In genomic region chr12:76038176-76038575, GRCh38 we compare ENCODE assay signal across 16 cellular contexts.
"Had no signal": no experiment of that assay in that cellular context is flagged by ENCODE, and none has a peak within 500 bp of the region (broad histone marks: within the 10 kb centered on the region; RNA-seq: fewer than 3 reads in every experiment).

No MANE protein-coding gene starts in this region.

- DNase-seq: activated CD4-positive, alpha-beta T cell treated with anti-CD3 and anti-CD28 coated beads, Interleukin-2, amount 50 U/mL, for 4 hours; activated CD4-positive, CD25-positive, alpha-beta regulatory T cell treated with anti-CD3 and anti-CD28 coated beads, Interleukin-2, amount 50 U/mL, for 72 hours; activated effector memory CD4-positive, alpha-beta T cell treated with anti-CD3 and anti-CD28 coated beads, Interleukin-2, amount 50 U/mL, for 16 hours; activated T-cell treated with anti-CD3 and anti-CD28 coated beads, Interleukin-2, amount 50 U/mL, for 1 hour; anterior cingulate cortex; esophagus squamous epithelium; head of caudate nucleus; left cardiac atrium; lower lobe of right lung; ovary; stimulated activated CD4-positive, alpha-beta T cell treated with anti-CD3 and anti-CD28 coated beads, Interleukin-15, amount 100 ng/mL, for 24 hours; stimulated activated CD4-positive, alpha-beta T cell treated with anti-CD3 and anti-CD28 coated beads, Interleukin-4, amount 100 ng/mL, for 4 hours; thyroid gland had no signal

- H3K27ac ChIP-seq: breast epithelium, esophagus squamous epithelium, lower lobe of right lung, ovary, thyroid gland had no signal

- ATAC-seq: left cardiac atrium had no signal

- H3K9me3 ChIP-seq: breast epithelium, esophagus squamous epithelium, lower lobe of right lung, ovary, thyroid gland had no signal

- H3K4me3 Mint-ChIP-seq: activated naive CD8-positive, alpha-beta T cell had no signal

- H3K4me3 ChIP-seq: breast epithelium, esophagus squamous epithelium, lower lobe of right lung, ovary, thyroid gland had no signal

- H3K4me1 ChIP-seq: breast epithelium had no signal

- H3K27me3 ChIP-seq: breast epithelium, esophagus squamous epithelium, ovary, thyroid gland had no signal

- H3K36me3 ChIP-seq: breast epithelium, esophagus squamous epithelium, ovary, thyroid gland had no signal

- H3K27me3 Mint-ChIP-seq: activated naive CD8-positive, alpha-beta T cell had no signal

- H3K36me3 Mint-ChIP-seq: activated naive CD8-positive, alpha-beta T cell had no signal

- H3K9me3 Mint-ChIP-seq: neural crest cell had no signal
